ENCODE assay signal across 27 cellular contexts in genomic region chr1:6136516-6137220, GRCh38.
"Had no signal": no experiment of that assay in that cellular context is flagged by ENCODE, and none has a peak within 500 bp of the region (broad histone marks: within the 10 kb centered on the region; RNA-seq: fewer than 3 reads in every experiment).

No MANE protein-coding gene starts in this region.

- DNase-seq: activated B cell treated with CpG ODN at 0.5 μM for 24 hours; activated CD4-positive, alpha-beta T cell treated with anti-CD3 and anti-CD28 coated beads for 1 hour; activated CD4-positive, alpha-beta T cell treated with anti-CD3 and anti-CD28 coated beads, Interleukin-2, amount 10 ng/mL, durations not matched to agents 24 days and 14 days; activated CD4-positive, alpha-beta T cell treated with anti-CD3 and anti-CD28 coated beads, Interleukin-2, amount 50 U/mL, for 48 hours; activated CD8-positive, alpha-beta memory T cell treated with anti-CD3 and anti-CD28 coated beads, Interleukin-2, amount 10 ng/mL, durations not matched to agents 7 days and 5 days; activated effector memory CD4-positive, alpha-beta T cell treated with Interleukin-2 at 50 U/mL for 16 hours; activated naive CD4-positive, alpha-beta T cell treated with Interleukin-2 at 50 U/mL for 16 hours; activated naive CD8-positive, alpha-beta T cell treated with anti-CD3 and anti-CD28 coated beads, Interleukin-2, amount 50 U/mL, for 24 hours; activated T-cell treated with anti-CD3 and anti-CD28 coated beads, Interleukin-2, amount 50 U/mL, for 24 hours; amniotic stem cell; IMR-90; Kasumi-1; KBM-7; NCI-H1048; NCI-H1417; NCI-H1930; NCI-H345; NCI-H510A; NCI-H526 treated with DMSO at 0.1 percent for 48 hours; NCI-H82; RPMI8226; SHP77 had no signal

- ATAC-seq: activated CD8-positive, alpha-beta memory T cell treated with anti-CD3 and anti-CD28 coated beads, Interleukin-2, amount 10 ng/mL, durations not matched to agents 7 days and 5 days; activated naive CD4-positive, alpha-beta T cell treated with anti-CD3 and anti-CD28 coated beads, Interleukin-2, amount 50 U/mL, for 72 hours; activated naive CD8-positive, alpha-beta T cell treated with anti-CD3 and anti-CD28 coated beads, Interleukin-2, amount 50 U/mL, for 24 hours; Panc1 had no signal

- H3K4me1 Mint-ChIP-seq: activated B cell treated with CpG ODN at 0.5 μM for 24 hours; activated CD4-positive, alpha-beta T cell treated with anti-CD3 and anti-CD28 coated beads, Interleukin-2, amount 10 ng/mL, durations not matched to agents 24 days and 14 days; activated CD8-positive, alpha-beta memory T cell treated with anti-CD3 and anti-CD28 coated beads, Interleukin-2, amount 10 ng/mL, durations not matched to agents 7 days and 5 days; activated naive CD8-positive, alpha-beta T cell treated with anti-CD3 and anti-CD28 coated beads, Interleukin-2, amount 50 U/mL, for 24 hours; brain had no signal

- H3K36me3 Mint-ChIP-seq: activated CD8-positive, alpha-beta memory T cell treated with anti-CD3 and anti-CD28 coated beads, Interleukin-2, amount 10 ng/mL, durations not matched to agents 7 days and 5 days had no signal

- H3K27ac Mint-ChIP-seq: activated B cell treated with CpG ODN at 0.5 μM for 24 hours; activated CD4-positive, alpha-beta T cell treated with anti-CD3 and anti-CD28 coated beads, Interleukin-2, amount 10 ng/mL, durations not matched to agents 24 days and 14 days; activated CD8-positive, alpha-beta memory T cell treated with anti-CD3 and anti-CD28 coated beads, Interleukin-2, amount 10 ng/mL, durations not matched to agents 7 days and 5 days; activated naive CD4-positive, alpha-beta T cell treated with anti-CD3 and anti-CD28 coated beads, Interleukin-2, amount 50 U/mL, for 72 hours; activated naive CD8-positive, alpha-beta T cell treated with anti-CD3 and anti-CD28 coated beads, Interleukin-2, amount 50 U/mL, for 24 hours; activated T-cell treated with anti-CD3 and anti-CD28 coated beads, Interleukin-2, amount 50 U/mL, for 24 hours; activated T-helper 1 cell treated with anti-CD3 and anti-CD28 coated beads, Interleukin-12 subunit alpha, Interleukin-12 subunit beta, Interleukin-2, Interleukin-4 antibody, amounts not matched to agents 30 ng/mL and 10 ng/mL and 1 ng/mL, durations not matched to agents 14 hours and 24 hours and 36 hours; brain; T-helper 1 cell treated with Interleukin-12 subunit alpha and Interleukin-12 subunit beta and Interleukin-4 antibody, amounts not matched to agents 30 μg/mL and 1 μg/mL, for 36 hours had no signal

- H3K9me3 Mint-ChIP-seq: activated CD4-positive, alpha-beta T cell treated with anti-CD3 and anti-CD28 coated beads, Interleukin-2, amount 10 ng/mL, durations not matched to agents 24 days and 14 days had no signal

- H3K4me3 Mint-ChIP-seq: activated B cell treated with CpG ODN at 0.5 μM for 24 hours; activated CD4-positive, alpha-beta T cell treated with anti-CD3 and anti-CD28 coated beads, Interleukin-2, amount 10 ng/mL, durations not matched to agents 24 days and 14 days; activated CD8-positive, alpha-beta memory T cell treated with anti-CD3 and anti-CD28 coated beads, Interleukin-2, amount 10 ng/mL, durations not matched to agents 7 days and 5 days; activated naive CD8-positive, alpha-beta T cell treated with anti-CD3 and anti-CD28 coated beads, Interleukin-2, amount 50 U/mL, for 24 hours; activated T-cell treated with anti-CD3 and anti-CD28 coated beads, Interleukin-2, amount 50 U/mL, for 24 hours; activated T-helper 1 cell treated with anti-CD3 and anti-CD28 coated beads, Interleukin-12 subunit alpha, Interleukin-12 subunit beta, Interleukin-2, Interleukin-4 antibody, amounts not matched to agents 30 ng/mL and 10 ng/mL and 1 ng/mL, durations not matched to agents 14 hours and 24 hours and 36 hours; brain; T-helper 1 cell treated with Interleukin-12 subunit alpha and Interleukin-12 subunit beta and Interleukin-4 antibody, amounts not matched to agents 30 μg/mL and 1 μg/mL, for 36 hours had no signal

- H3K27me3 Mint-ChIP-seq: activated T-cell treated with anti-CD3 and anti-CD28 coated beads, Interleukin-2, amount 50 U/mL, for 24 hours had no signal
